1 cellular context compared by ENCODE assay signal in genomic region chr17:17079761-17080160, GRCh38.
TF ChIP-seq lines count a peak whose summit lies in the region.

No MANE protein-coding gene starts in this region.

TF ChIP-seq in HepG2, 621 proteins besides CTCF, POLR2A, EP300 and RAD21:
- TF ChIP-seq ZMYM3 (CRISPR knock-in tag; IDR thresholded peaks at IDR 0.05) (no peak), ZNF687 (CRISPR knock-in tag; IDR thresholded peaks at IDR 0.05) (peak; percentile 18; the same call in 1 of the 2 replicates)
TF ChIP-seq in HepG2: peak in this region for 1.
